Comparison of ENCODE assay signal across 14 cellular contexts in genomic region chr11:116828632-116829524, GRCh38. TPM values are rescaled to one million over a fixed set of nuclear protein-coding genes. Genes with fewer than 3 reads are reported as not detected.
"Had no signal": no experiment of that assay in that cellular context is flagged by ENCODE, and none has a peak within 500 bp of the region (broad histone marks: within the 10 kb centered on the region; RNA-seq: fewer than 3 reads in every experiment).

No MANE protein-coding gene starts in this region.

- H3K4me1 Mint-ChIP-seq: stimulated activated effector memory CD8-positive, alpha-beta T cell treated with anti-CD3 and anti-CD28 coated beads, Interleukin-12 subunit alpha, Interleukin-12 subunit beta, amount 100 ng/mL, for 72 hours; T-helper 17 cell had no signal

- DNase-seq: activated CD4-positive, alpha-beta T cell treated with anti-CD3 and anti-CD28 coated beads, Interleukin-2, amount 50 U/mL, for 1 hour; aorta; effector CD8-positive, alpha-beta T cell; gastrocnemius medialis; heart right ventricle; islet precursor cell; left ventricle myocardium inferior; retina; T-helper 17 cell; transverse colon had no signal

- H3K27me3 ChIP-seq: breast epithelium, gastrocnemius medialis, heart right ventricle, transverse colon had no signal

- H3K4me3 Mint-ChIP-seq: stimulated activated effector memory CD8-positive, alpha-beta T cell treated with anti-CD3 and anti-CD28 coated beads, Interleukin-12 subunit alpha, Interleukin-12 subunit beta, amount 100 ng/mL, for 72 hours; T-helper 17 cell had no signal

- H3K4me1 ChIP-seq: breast epithelium, gastrocnemius medialis, left ventricle myocardium inferior, transverse colon had no signal

- H3K36me3 ChIP-seq: breast epithelium, gastrocnemius medialis, heart right ventricle, left ventricle myocardium inferior, transverse colon had no signal

- H3K27me3 Mint-ChIP-seq: T-helper 17 cell had no signal

- H3K4me2 ChIP-seq: smooth muscle cell had no signal

- H3K9me3 ChIP-seq: breast epithelium, gastrocnemius medialis, heart right ventricle, left ventricle myocardium inferior, transverse colon had no signal

- H3K27ac ChIP-seq: breast epithelium, gastrocnemius medialis, heart right ventricle, left ventricle myocardium inferior, transverse colon had no signal

- H3K4me3 ChIP-seq: breast epithelium, gastrocnemius medialis, heart right ventricle, left ventricle myocardium inferior, smooth muscle cell, transverse colon had no signal

- ATAC-seq: gastrocnemius medialis; stimulated activated effector memory CD8-positive, alpha-beta T cell treated with anti-CD3 and anti-CD28 coated beads, Interleukin-12 subunit alpha, Interleukin-12 subunit beta, amount 100 ng/mL, for 72 hours; T-helper 17 cell had no signal

- H3K9me3 Mint-ChIP-seq: stimulated activated effector memory CD8-positive, alpha-beta T cell treated with anti-CD3 and anti-CD28 coated beads, Interleukin-12 subunit alpha, Interleukin-12 subunit beta, amount 100 ng/mL, for 72 hours had no signal

- H3K36me3 Mint-ChIP-seq: stimulated activated effector memory CD8-positive, alpha-beta T cell treated with anti-CD3 and anti-CD28 coated beads, Interleukin-12 subunit alpha, Interleukin-12 subunit beta, amount 100 ng/mL, for 72 hours had no signal

- H3K27ac Mint-ChIP-seq: stimulated activated effector memory CD8-positive, alpha-beta T cell treated with anti-CD3 and anti-CD28 coated beads, Interleukin-12 subunit alpha, Interleukin-12 subunit beta, amount 100 ng/mL, for 72 hours; T-helper 17 cell had no signal

RNA-seq across cellular contexts. Expression of gene APOC3, which starts 0.8 kb away (rescaled TPM):
- total RNA-seq: activated CD8-positive, alpha-beta memory T cell treated with anti-CD3 and anti-CD28 coated beads for 36 hours; aorta; breast epithelium; left ventricle myocardium inferior; smooth muscle cell; T-helper 17 cell had no signal

RNA-seq across cellular contexts. Expression of gene APOA4, which starts 5.8 kb away (rescaled TPM):
- total RNA-seq: activated CD8-positive, alpha-beta memory T cell treated with anti-CD3 and anti-CD28 coated beads for 36 hours; aorta; left ventricle myocardium inferior; smooth muscle cell; T-helper 17 cell; transverse colon had no signal

RNA-seq across cellular contexts. Expression of gene APOA1, which starts 8.5 kb away (rescaled TPM):
- total RNA-seq: aorta had no signal

RNA-seq across cellular contexts. Expression of gene APOA5, which starts 37.2 kb away (rescaled TPM):
- total RNA-seq: activated CD8-positive, alpha-beta memory T cell treated with anti-CD3 and anti-CD28 coated beads for 36 hours; aorta; breast epithelium; heart right ventricle; left ventricle myocardium inferior; smooth muscle cell; T-helper 17 cell; transverse colon had no signal
- polyA plus RNA-seq: aorta, heart right ventricle, smooth muscle cell had no signal
